3 cellular contexts compared by ENCODE assay signal in the genomic region with DNA sequence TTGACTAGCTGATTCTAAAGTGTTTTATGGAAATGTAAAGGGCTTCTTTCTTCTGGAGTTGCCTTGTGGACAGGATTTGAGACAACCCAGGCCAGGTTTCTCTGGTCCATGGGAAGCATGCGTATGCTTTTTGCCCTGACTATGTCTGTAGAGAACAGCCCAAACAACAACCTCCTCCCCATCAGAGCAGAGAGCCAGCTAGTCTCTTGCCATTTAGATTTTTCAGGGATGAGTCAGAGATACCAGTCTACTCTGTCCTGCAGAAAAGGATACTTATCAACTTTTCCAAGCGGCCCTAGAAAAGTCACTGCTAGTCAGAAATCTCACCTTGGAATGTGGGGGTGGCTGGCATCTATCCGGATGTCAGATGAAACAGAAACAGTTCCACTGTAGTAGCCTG. TPM values are rescaled to one million over a fixed set of nuclear protein-coding genes. Genes with fewer than 3 reads are reported as not detected.
"Had no signal": no experiment of that assay in that cellular context is flagged by ENCODE, and none has a peak within 500 bp of the region (broad histone marks: within the 10 kb centered on the region; RNA-seq: fewer than 3 reads in every experiment).

No MANE protein-coding gene starts in this region.

RNA-seq across cellular contexts. Expression of gene SYT15B, which starts 11.6 kb away (rescaled TPM):
- total RNA-seq: occipital lobe, skeletal muscle tissue had no signal
- polyA plus RNA-seq: neural cell had no signal
